Comparison of ENCODE assay signal across 14 cellular contexts in genomic region chr2:42562474-42563144, GRCh38. TPM values are rescaled to one million over a fixed set of nuclear protein-coding genes. Genes with fewer than 3 reads are reported as not detected.
A peak's percentile ranks its signal among the peaks of the same experiment; 100 is the strongest.
DNase-seq lines count a peak whose midpoint lies in the region; TF ChIP-seq lines count a peak whose summit lies in the region.
"Had no signal": no experiment of that assay in that cellular context is flagged by ENCODE, and none has a peak within 500 bp of the region (broad histone marks: within the 10 kb centered on the region; RNA-seq: fewer than 3 reads in every experiment).

No MANE protein-coding gene starts in this region.

- TF ChIP-seq CTCF in VCaP (conservative IDR thresholded peaks at IDR 0.05) (no peak), liver (IDR thresholded peaks at IDR 0.05; ENCODE audit: low read depth, low read length, missing input control) (no peak), transverse colon (IDR thresholded peaks at IDR 0.05) (no peak)

- DNase-seq in NCI-H748 (lab: John Stamatoyannopoulos, UW; ENCODE audit: unreplicated experiment): peak; percentile 5
- DNase-seq in NCI-H748 treated with DMSO at 0.1 percent for 48 hours (lab: John Stamatoyannopoulos, UW): no peak
- DNase-seq in transverse colon: peak; percentile 83
- DNase-seq in NCI-H187 (lab: John Stamatoyannopoulos, UW): no peak
- DNase-seq in putamen (ENCODE audit: low spot score): no peak
- no peak for DNase-seq in activated T-cell treated with anti-CD3 and anti-CD28 coated beads, Interleukin-2, amount 50 U/mL, for 48 hours
- DNase-seq: activated CD4-positive, alpha-beta T cell treated with anti-CD3 and anti-CD28 coated beads, Interleukin-2, amount 10 ng/mL, durations not matched to agents 7 days and 5 days; NCI-H1436; NCI-H69; sigmoid colon; stimulated activated naive B cell treated with anti-CD40 and anti-IgM and Interleukin-4, amounts not matched to agents 10 μg/mL and 1 μg/mL and 100 μg/mL, for 72 hours had no signal

- peak overlapping the region; percentile 59 for H3K27ac ChIP-seq in VCaP
- H3K27ac ChIP-seq in liver (ENCODE audit: low read depth in 1 of 2, low read length in 2 of 2): no peak overlapping the region
- peak overlapping the region; percentile 59 to 74 (median 69) for H3K27ac ChIP-seq in transverse colon
- H3K27ac ChIP-seq: sigmoid colon had no signal

- no peak for TF ChIP-seq EP300 in transverse colon (IDR thresholded peaks at IDR 0.05; ENCODE audit: low read depth)

- peaks cover 0 to 4% (median 0%) of the 10 kb centered on the region in 4 donors for H3K4me1 ChIP-seq in liver (ENCODE audit: control insufficient read depth in 4 of 4, insufficient read depth in 4 of 4, low read length in 3 of 4)
- peaks cover 8 to 50% (median 24%) of the 10 kb centered on the region in 4 donors for H3K4me1 ChIP-seq in transverse colon

- no peak for TF ChIP-seq POLR2A in transverse colon (IDR thresholded peaks at IDR 0.05)

- in situ Hi-C loops in transverse colon (cut with MboI; ENCODE audit: low pct_ligation_motif_present in 1 of 4, low pct_unique_long_range_greater_than_20kb in 1 of 4, low sequenced_read_pairs in 3 of 4): no loop called here

- no peaks in the 10 kb centered on the region for H3K27me3 ChIP-seq in liver (ENCODE audit: control insufficient read depth in 4 of 4, insufficient read depth in 4 of 4, low read length in 3 of 4)
- H3K27me3 ChIP-seq in transverse colon: no peaks in the 10 kb centered on the region
- H3K27me3 ChIP-seq: sigmoid colon had no signal

- H3K36me3 ChIP-seq in liver (ENCODE audit: control insufficient read depth in 4 of 4, insufficient read depth in 3 of 4, low read depth in 1 of 4, low read length in 3 of 4) (no peaks in the 10 kb centered on the region), transverse colon (no peaks in the 10 kb centered on the region)
- H3K36me3 ChIP-seq: sigmoid colon had no signal

- WGBS in liver: 76% methylated on average over 4 of the region's 4 CpGs
- 57 to 81% methylated on average over 3 to 4 of the region's 4 CpGs for WGBS in transverse colon (ENCODE audit: low coverage in 1 of 2), 2 donors

- no peaks in the 10 kb centered on the region for H3K9me3 ChIP-seq in liver (ENCODE audit: control insufficient read depth in 4 of 4, low read length in 3 of 4)
- no peaks in the 10 kb centered on the region for H3K9me3 ChIP-seq in transverse colon
- H3K9me3 ChIP-seq: sigmoid colon had no signal

- intact Hi-C loops in transverse colon (cut with DNase I; ENCODE audit: low total_unique reads): loop anchor here (5.0 kb wide), 1 partner anchor 340 kb away; no protein-coding TSS in a partner anchor

- H3K4me3 ChIP-seq in liver (ENCODE audit: low read depth in 1 of 3, low read length in 3 of 3): no peak overlapping the region
- no peak overlapping the region for H3K4me3 ChIP-seq in transverse colon
- H3K4me3 ChIP-seq: GM23338, sigmoid colon had no signal

- no peak for TF ChIP-seq RAD21 in liver (IDR thresholded peaks at IDR 0.05)

- H3K9ac ChIP-seq in liver (ENCODE audit: low read depth in 1 of 2, low read length in 2 of 2): no peak overlapping the region

TF ChIP-seq in liver, 16 proteins besides CTCF, POLR2A, EP300 and RAD21:
- no peak for TF ChIP-seq REST (IDR thresholded peaks at IDR 0.05)
- TF ChIP-seq FOXA2 (IDR thresholded peaks at IDR 0.05): no peak
- peak; percentile 41 to 66 for TF ChIP-seq RXRA (IDR thresholded peaks at IDR 0.05)
- TF ChIP-seq MAX (IDR thresholded peaks at IDR 0.05): no peak
- no peak for TF ChIP-seq TAF1 (conservative IDR thresholded peaks at IDR 0.05)
- TF ChIP-seq HNF4A (conservative IDR thresholded peaks at IDR 0.05): peak; percentile 93 to 97
- TF ChIP-seq SP1 (IDR thresholded peaks at IDR 0.05): peak; percentile 75
- TF ChIP-seq GABPA (IDR thresholded peaks at IDR 0.05 in 1 of 2, conservative IDR thresholded peaks at IDR 0.05 in 1 of 2): no peak
- no peak for TF ChIP-seq ZBTB33 (IDR thresholded peaks at IDR 0.05)
- peak; percentile 88 for TF ChIP-seq HNF4G (IDR thresholded peaks at IDR 0.05)
- TF ChIP-seq EGR1 (IDR thresholded peaks at IDR 0.05; ENCODE audit: low read depth in 2 of 2): no peak
- no peak for TF ChIP-seq YY1 (IDR thresholded peaks at IDR 0.05)
- TF ChIP-seq NR2F2 (IDR thresholded peaks at IDR 0.05): peak; percentile 50
- no peak for TF ChIP-seq ATF3 (IDR thresholded peaks at IDR 0.05)
- no peak for TF ChIP-seq FOXA1 (IDR thresholded peaks at IDR 0.05)
- TF ChIP-seq JUND (IDR thresholded peaks at IDR 0.05): no peak

RNA-seq across cellular contexts. Expression of gene MTA3, which starts 5.8 kb away (rescaled TPM):
- total RNA-seq in liver (10 to 100 TPM in 1 of 2 donors, 1 to 10 TPM in 1; 7.8 to 10.3 TPM), transverse colon (10 to 100 TPM; 40.0 to 73.2 (median 54.3) TPM)
- polyA plus RNA-seq in liver: 1 to 10 TPM; 5.5 to 5.9 TPM

Comparison
In these comparisons a context has a peak if more than half of its experiments do, and no peak if none do; other contexts are left out.
1. DNase-seq: peak in NCI-H748 (single experiment) and transverse colon (single experiment); none in NCI-H748 treated with DMSO at 0.1 percent for 48 hours (single experiment), NCI-H187 (0 of 2), putamen (single experiment) and activated T-cell treated with anti-CD3 and anti-CD28 coated beads, Interleukin-2, amount 50 U/mL, for 48 hours (0 of 2).
2. H3K27ac ChIP-seq: peak in VCaP (single experiment) and transverse colon (4 of 4); none in liver (0 of 2).